In the genomic region with DNA sequence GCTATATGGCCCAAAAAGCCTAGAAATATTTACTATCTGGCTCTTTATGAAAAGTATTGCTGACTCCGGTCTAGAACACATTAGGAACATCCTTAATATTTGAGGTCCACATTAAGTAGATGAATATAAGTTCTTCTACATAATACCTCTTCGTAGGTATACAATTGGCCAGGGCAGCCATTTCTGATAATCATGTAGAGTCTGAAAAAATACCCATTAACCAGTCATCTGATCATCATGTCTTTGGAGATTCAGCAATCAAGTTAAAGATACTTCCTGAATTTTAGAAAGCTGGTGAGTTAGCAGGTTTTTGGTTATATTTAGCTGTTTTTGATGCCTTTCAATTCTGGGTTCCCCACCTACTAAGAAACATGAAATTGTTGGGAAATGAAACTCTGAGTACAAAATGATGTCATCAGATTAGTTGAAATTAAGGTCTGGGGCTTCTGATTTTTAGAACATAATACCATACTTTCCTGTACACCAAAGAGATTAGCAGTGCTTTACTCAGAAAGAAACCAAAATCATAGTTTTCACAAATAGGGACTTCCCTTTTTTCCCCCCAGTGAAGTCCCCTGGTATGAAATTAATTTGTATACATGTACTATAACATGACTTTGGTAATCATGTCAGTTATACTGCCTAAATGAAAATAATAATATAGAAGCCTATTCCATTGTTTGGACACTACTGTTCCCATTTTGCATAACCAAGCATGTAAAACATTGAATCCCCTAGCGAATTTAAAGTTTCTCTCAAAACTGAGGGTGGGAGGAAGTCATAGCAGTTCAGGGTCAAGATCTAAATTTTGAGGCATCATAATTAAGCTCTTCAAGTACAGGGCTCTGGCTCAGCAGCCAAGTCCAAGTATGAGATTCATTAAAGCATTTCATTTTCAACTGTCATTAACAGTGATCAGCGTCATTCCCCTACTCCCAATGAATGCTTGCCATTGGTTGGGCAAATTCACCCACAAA, we compare ENCODE assay signal across 13 cellular contexts. TPM values are rescaled to one million over a fixed set of nuclear protein-coding genes. Genes with fewer than 3 reads are reported as not detected.
DNase-seq lines count a peak whose midpoint lies in the region; ATAC-seq and TF ChIP-seq lines count a peak whose summit lies in the region.
"Had no signal": no experiment of that assay in that cellular context is flagged by ENCODE, and none has a peak within 500 bp of the region (broad histone marks: within the 10 kb centered on the region; RNA-seq: fewer than 3 reads in every experiment).

No MANE protein-coding gene starts in this region.

- 50 to 68% (median 59%) methylated on average over 4 of the region's 4 CpGs for WGBS in spleen, 5 donors

- no peak for TF ChIP-seq CTCF in spleen (IDR thresholded peaks at IDR 0.05 in 8 of 11, conservative IDR thresholded peaks at IDR 0.05 in 3 of 11)

- H3K36me3 Mint-ChIP-seq in activated T-cell treated with anti-CD3 and anti-CD28 coated beads, Interleukin-2, amount 50 U/mL, for 72 hours (ENCODE audit: insufficient read depth in 2 of 2) = no peaks in the 10 kb centered on the region

- intact Hi-C loops in spleen (cut with DNase I; ENCODE audit: low total_unique reads) = no loop called here

- H3K27ac ChIP-seq in spleen = peak overlapping the region in 4 of 8 donors; percentile 35 to 53 (median 44)
- H3K27ac ChIP-seq: transverse colon had no signal

- H3K36me3 ChIP-seq in spleen = no peaks in the 10 kb centered on the region
- H3K36me3 ChIP-seq: transverse colon had no signal

- ATAC-seq in activated T-cell treated with anti-CD3 and anti-CD28 coated beads, Interleukin-2, amount 50 U/mL, for 72 hours (replicated peaks in 1 of 2) = peak; percentile 29 to 48
- peak; percentile 73 for ATAC-seq in HG02588 (IDR thresholded peaks at IDR 0.05; ENCODE audit: unreplicated experiment)
- peak; percentile 71 for ATAC-seq in HG03439 (IDR thresholded peaks at IDR 0.05; ENCODE audit: unreplicated experiment)
- peak; percentile 78 for ATAC-seq in stimulated activated naive CD8-positive, alpha-beta T cell treated with anti-CD3 and anti-CD28 coated beads, Interleukin-15, amount 100 ng/mL, for 72 hours

- H3K4me3 Mint-ChIP-seq in activated T-cell treated with anti-CD3 and anti-CD28 coated beads, Interleukin-2, amount 50 U/mL, for 72 hours = no peak overlapping the region
- H3K4me3 Mint-ChIP-seq in stimulated activated naive CD8-positive, alpha-beta T cell treated with anti-CD3 and anti-CD28 coated beads, Interleukin-15, amount 100 ng/mL, for 72 hours = no peak overlapping the region
- H3K4me3 Mint-ChIP-seq: activated CD4-positive, alpha-beta memory T cell treated with anti-CD3 and anti-CD28 coated beads, Interleukin-2, amount 10 ng/mL, durations not matched to agents 7 days and 5 days had no signal

- TF ChIP-seq POLR2A in spleen (IDR thresholded peaks at IDR 0.05) = no peak

- DNase-seq in activated T-cell treated with anti-CD3 and anti-CD28 coated beads, Interleukin-2, amount 50 U/mL, for 72 hours = no peak
- DNase-seq in activated T-cell treated with anti-CD3 and anti-CD28 coated beads for 4 hours (no peak), spleen (no peak)
- no peak for DNase-seq in stimulated activated naive CD8-positive, alpha-beta T cell treated with anti-CD3 and anti-CD28 coated beads, Interleukin-15, amount 100 ng/mL, for 72 hours
- no peak for DNase-seq in activated effector memory CD4-positive, alpha-beta T cell treated with Interleukin-2 at 50 U/mL for 16 hours
- DNase-seq in stimulated activated CD4-positive, alpha-beta T cell treated with anti-CD3 and anti-CD28 coated beads, Interleukin-1b, Interleukin-23, amount 100 ng/mL, for 48 hours = no peak
- DNase-seq: ACHN; activated CD4-positive, alpha-beta memory T cell treated with anti-CD3 and anti-CD28 coated beads, Interleukin-2, amount 10 ng/mL, durations not matched to agents 7 days and 5 days; islet precursor cell; stimulated activated CD4-positive, alpha-beta T cell treated with anti-CD3 and anti-CD28 coated beads, Interleukin-4, amount 100 ng/mL, for 1 hour; transverse colon had no signal

- H3K9me3 Mint-ChIP-seq in activated T-cell treated with anti-CD3 and anti-CD28 coated beads, Interleukin-2, amount 50 U/mL, for 72 hours = no peaks in the 10 kb centered on the region
- no peaks in the 10 kb centered on the region for H3K9me3 Mint-ChIP-seq in stimulated activated naive CD8-positive, alpha-beta T cell treated with anti-CD3 and anti-CD28 coated beads, Interleukin-15, amount 100 ng/mL, for 72 hours
- H3K9me3 Mint-ChIP-seq: activated CD4-positive, alpha-beta memory T cell treated with anti-CD3 and anti-CD28 coated beads, Interleukin-2, amount 10 ng/mL, durations not matched to agents 7 days and 5 days had no signal

- peaks cover 10% of the 10 kb centered on the region for H3K4me1 Mint-ChIP-seq in activated T-cell treated with anti-CD3 and anti-CD28 coated beads, Interleukin-2, amount 50 U/mL, for 72 hours (ENCODE audit: low read depth)
- H3K4me1 Mint-ChIP-seq in stimulated activated naive CD8-positive, alpha-beta T cell treated with anti-CD3 and anti-CD28 coated beads, Interleukin-15, amount 100 ng/mL, for 72 hours = peaks cover 21% of the 10 kb centered on the region
- H3K4me1 Mint-ChIP-seq: activated CD4-positive, alpha-beta memory T cell treated with anti-CD3 and anti-CD28 coated beads, Interleukin-2, amount 10 ng/mL, durations not matched to agents 7 days and 5 days had no signal

- no peaks in the 10 kb centered on the region for H3K27me3 ChIP-seq in spleen (replicated peaks in 1 of 7)
- H3K27me3 ChIP-seq: transverse colon had no signal

- peaks cover 0 to 9% (median 0%) of the 10 kb centered on the region in 6 donors for H3K4me1 ChIP-seq in spleen
- H3K4me1 ChIP-seq: transverse colon had no signal

- H3K9me3 ChIP-seq in spleen = no peaks in the 10 kb centered on the region
- H3K9me3 ChIP-seq: transverse colon had no signal

- H3K4me3 ChIP-seq in spleen = no peak overlapping the region
- H3K4me3 ChIP-seq: transverse colon had no signal

- peaks cover 31% of the 10 kb centered on the region for H3K27me3 Mint-ChIP-seq in activated T-cell treated with anti-CD3 and anti-CD28 coated beads, Interleukin-2, amount 50 U/mL, for 72 hours (ENCODE audit: low read depth)
- H3K27me3 Mint-ChIP-seq in stimulated activated naive CD8-positive, alpha-beta T cell treated with anti-CD3 and anti-CD28 coated beads, Interleukin-15, amount 100 ng/mL, for 72 hours = peaks cover 27% of the 10 kb centered on the region

- no peak overlapping the region for H3K27ac Mint-ChIP-seq in activated T-cell treated with anti-CD3 and anti-CD28 coated beads, Interleukin-2, amount 50 U/mL, for 72 hours
- no peak overlapping the region for H3K27ac Mint-ChIP-seq in stimulated activated naive CD8-positive, alpha-beta T cell treated with anti-CD3 and anti-CD28 coated beads, Interleukin-15, amount 100 ng/mL, for 72 hours
- H3K27ac Mint-ChIP-seq: activated CD4-positive, alpha-beta memory T cell treated with anti-CD3 and anti-CD28 coated beads, Interleukin-2, amount 10 ng/mL, durations not matched to agents 7 days and 5 days had no signal

RNA-seq across cellular contexts. Expression of gene PRLR, which starts 18.0 kb away (rescaled TPM):
- total RNA-seq in activated T-cell treated with anti-CD3 and anti-CD28 coated beads, Interleukin-2, amount 50 U/mL, for 72 hours = under 1 TPM in 1 of 2 donors, not detected in 1; 0.25 TPM
- total RNA-seq in spleen = under 1 TPM; 0.09 to 0.82 (median 0.40) TPM
- under 1 TPM; 0.02 to 0.03 (median 0.03) TPM for polyA plus RNA-seq in spleen
- total RNA-seq: activated CD4-positive, alpha-beta memory T cell treated with anti-CD3 and anti-CD28 coated beads, Interleukin-2, amount 10 ng/mL, durations not matched to agents 7 days and 5 days had no signal
